In the genomic region with DNA sequence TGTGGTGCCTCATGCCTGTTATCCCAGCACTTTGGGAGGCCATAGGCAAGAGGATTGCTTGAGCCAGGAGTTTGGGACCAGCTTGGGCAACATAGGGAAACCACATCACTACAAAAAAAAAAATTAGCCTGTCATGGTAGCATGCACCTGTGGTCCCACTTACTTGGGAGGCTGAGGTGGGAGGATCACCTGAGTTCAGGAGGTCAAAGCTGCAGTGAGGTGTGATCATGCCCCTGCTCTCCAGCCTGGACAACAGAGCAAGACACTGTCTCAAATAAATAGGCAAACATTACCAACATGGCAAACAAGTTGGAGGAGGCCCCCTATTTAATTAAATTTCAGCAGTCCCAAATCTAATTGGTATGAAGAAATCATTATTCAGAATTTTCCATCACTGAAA, we compare ENCODE assay signal across 22 cellular contexts.
DNase-seq lines count a peak whose midpoint lies in the region; ATAC-seq, FAIRE-seq and TF ChIP-seq lines count a peak whose summit lies in the region.
"Had no signal": no experiment of that assay in that cellular context is flagged by ENCODE, and none has a peak within 500 bp of the region (broad histone marks: within the 10 kb centered on the region; RNA-seq: fewer than 3 reads in every experiment).

No MANE protein-coding gene starts in this region.

- no peak overlapping the region for H2AK5ac ChIP-seq in trophoblast cell (ENCODE audit: low read length)

- H3K27me3 ChIP-seq in Panc1 (ENCODE audit: control insufficient read depth, insufficient read depth, low read length) = no peaks in the 10 kb centered on the region
- no peaks in the 10 kb centered on the region for H3K27me3 ChIP-seq in ascending aorta
- no peaks in the 10 kb centered on the region for H3K27me3 ChIP-seq in trophoblast cell (ENCODE audit: insufficient read depth, low read length)
- H3K27me3 ChIP-seq: BE2C had no signal

- no peak overlapping the region for H4K12ac ChIP-seq in trophoblast cell (ENCODE audit: low read depth, low read length)

- H3K79me2 ChIP-seq in trophoblast cell (ENCODE audit: control insufficient read depth, insufficient read depth, low read length, poor library complexity) = peaks cover 12% of the 10 kb centered on the region

- H4K8ac ChIP-seq in trophoblast cell (ENCODE audit: low read depth, low read length) = no peak overlapping the region

- H3K18ac ChIP-seq in trophoblast cell (ENCODE audit: low read length) = no peak overlapping the region

- H3K23ac ChIP-seq in trophoblast cell (ENCODE audit: low read length) = no peak overlapping the region

- CTCF ChIA-PET in A549 (lab: Yijun Ruan, JAX) (interaction anchor here (1.2 to 11.2 kb wide), 7 partner anchors 9 to 212 kb away, joined by 3 to 97 read pairs (median 6); no protein-coding TSS in a partner anchor), Panc1 (lab: Charles Lee) (no interaction called here)

- H3K14ac ChIP-seq in trophoblast cell (ENCODE audit: low read length) = no peak overlapping the region

- no peak overlapping the region for H2AFZ ChIP-seq in trophoblast cell (ENCODE audit: insufficient read depth, low read length, poor library complexity)

- intact Hi-C loops in Panc1 (cut with micrococcal nuclease; ENCODE audit: unreplicated experiment) = no loop called here
- intact Hi-C loops in ascending aorta (cut with DNase I) = no loop called here

- no peak overlapping the region for H4K91ac ChIP-seq in trophoblast cell (ENCODE audit: low read depth, low read length)

- in situ Hi-C loops in Panc1 (cut with HindIII; ENCODE audit: low pct_unique_long_range_greater_than_20kb, low sequenced_read_pairs) = no loop called here
- in situ Hi-C loops in ACHN (cut with HindIII; ENCODE audit: low pct_ligation_motif_present, low pct_unique_long_range_greater_than_20kb, low sequenced_read_pairs) = no loop called here

- no peak for DNase-seq in A549 (ENCODE audit: low read depth in 1 of 2, low spot score in 1 of 2)
- no peak for DNase-seq in Panc1 (ENCODE audit: low read depth, low spot score)
- DNase-seq in ascending aorta (ENCODE audit: low spot score in 2 of 2) = no peak
- DNase-seq in trophoblast cell = no peak
- no peak for DNase-seq in ACHN
- DNase-seq in activated effector memory CD4-positive, alpha-beta T cell treated with anti-CD3 and anti-CD28 coated beads, Interleukin-2, amount 50 U/mL, for 16 hours = no peak
- DNase-seq in GM19239 (ENCODE audit: insufficient read length, low spot score) = no peak
- no peak for DNase-seq in kidney tubule cell (ENCODE audit: low spot score)
- DNase-seq: 8988T; BE2C; C1 segment of cervical spinal cord; CD4-positive, CD25-positive, alpha-beta regulatory T cell; CD8-positive, alpha-beta memory T cell; COR-L47; DMS 273 treated with DMSO at 0.1 percent for 48 hours; DMS53; DND-41; EL; H9 had no signal

- no peak for FAIRE-seq in A549 (lab: Jason Lieb, UNC)
- no peak for FAIRE-seq in GM19239 (lab: Jason Lieb, UNC)
- FAIRE-seq: GM12878, H1, K562 had no signal

- H3K79me1 ChIP-seq in trophoblast cell (ENCODE audit: low read length) = no peaks in the 10 kb centered on the region

- BruUV-seq in Panc1 (replicated peaks; lab: Mats Ljungman, UMichigan) = no TSS peak

- H3K27ac ChIP-seq in A549 (peak overlapping the region; percentile 95 to 97), Panc1 (ENCODE audit: low read length) (peak overlapping the region; percentile 100), ascending aorta (peak overlapping the region; percentile 92), trophoblast cell (ENCODE audit: low read depth, low read length) (no peak overlapping the region)

- TF ChIP-seq CTCF in A549 (IDR thresholded peaks at IDR 0.05) = no peak
- TF ChIP-seq CTCF in Panc1 (IDR thresholded peaks at IDR 0.05) = no peak
- no peak for TF ChIP-seq CTCF in ascending aorta (IDR thresholded peaks at IDR 0.05)

- peaks cover 96% of the 10 kb centered on the region for H3K4me1 ChIP-seq in A549
- H3K4me1 ChIP-seq in Panc1 (ENCODE audit: control insufficient read depth, insufficient read depth, low read length) = peaks cover 84% of the 10 kb centered on the region
- peaks cover 6 to 56% of the 10 kb centered on the region in 2 donors for H3K4me1 ChIP-seq in ascending aorta
- peaks cover 8 to 11% of the 10 kb centered on the region in 2 experiments for H3K4me1 ChIP-seq in trophoblast cell (ENCODE audit: control insufficient read depth in 1 of 2, insufficient read depth in 2 of 2, low read length in 2 of 2)

- no peak for TF ChIP-seq POLR2A in A549 (IDR thresholded peaks at IDR 0.05; ENCODE audit: low read length)

- TF ChIP-seq EP300 in A549 (IDR thresholded peaks at IDR 0.05) = no peak

- POLR2A ChIA-PET in A549 (lab: Yijun Ruan, JAX) = interaction anchor here (1.4 to 1.6 kb wide), 2 partner anchors 8 to 11 kb away, joined by 5 read pairs; no protein-coding TSS in a partner anchor
- POLR2A ChIA-PET in Panc1 (lab: Charles Lee) = interaction anchor here (0.6 kb wide), 1 partner anchor 136 kb away, joined by 10 read pairs; no protein-coding TSS in a partner anchor

- no peak overlapping the region for H2BK120ac ChIP-seq in trophoblast cell (ENCODE audit: insufficient read depth, low read length, poor library complexity)

- H3K4me2 ChIP-seq in A549 (peak overlapping the region; percentile 78), trophoblast cell (ENCODE audit: low read length) (no peak overlapping the region)

- no peak for ATAC-seq in A549
- no peak for ATAC-seq in Panc1
- ATAC-seq: GM12878, K562 had no signal

- H3K9ac ChIP-seq in trophoblast cell (ENCODE audit: low read length) = no peak overlapping the region

- peak overlapping the region; percentile 15 for H3K4ac ChIP-seq in trophoblast cell (ENCODE audit: low read depth, low read length)

- no peak overlapping the region for H3K4me3 ChIP-seq in A549
- H3K4me3 ChIP-seq in Panc1 (ENCODE audit: low read depth in 2 of 2, low read length in 2 of 2) = no peak overlapping the region
- H3K4me3 ChIP-seq in ascending aorta = no peak overlapping the region
- no peak overlapping the region for H3K4me3 ChIP-seq in trophoblast cell (ENCODE audit: low read depth, low read length)
- H3K4me3 ChIP-seq: GM12878, K562 had no signal

- H3K9me3 ChIP-seq in A549 (no peaks in the 10 kb centered on the region), Panc1 (ENCODE audit: control insufficient read depth, insufficient read depth, low read depth, low read length) (no peaks in the 10 kb centered on the region), ascending aorta (no peaks in the 10 kb centered on the region), trophoblast cell (ENCODE audit: insufficient read depth, low read depth, low read length) (peaks cover 2% of the 10 kb centered on the region)
- H3K9me3 ChIP-seq: BE2C had no signal

- no peak for TF ChIP-seq RAD21 in A549 (conservative IDR thresholded peaks at IDR 0.05 in 1 of 2, IDR thresholded peaks at IDR 0.05 in 1 of 2)

- no peaks in the 10 kb centered on the region for H3K36me3 ChIP-seq in Panc1 (ENCODE audit: control insufficient read depth, insufficient read depth, low read length)
- H3K36me3 ChIP-seq in ascending aorta = no peaks in the 10 kb centered on the region
- peaks cover 0 to 2% of the 10 kb centered on the region in 2 experiments for H3K36me3 ChIP-seq in trophoblast cell (ENCODE audit: control insufficient read depth in 1 of 2, insufficient read depth in 2 of 2, low read length in 2 of 2)
- H3K36me3 ChIP-seq: BE2C had no signal

- H2BK12ac ChIP-seq in trophoblast cell (ENCODE audit: low read length) = no peak overlapping the region

- H2BK5ac ChIP-seq in trophoblast cell (ENCODE audit: low read depth, low read length, poor library complexity) = no peak overlapping the region

TF ChIP-seq in A549, 52 proteins besides CTCF, POLR2A, EP300 and RAD21:
- TF ChIP-seq TP53 (CRISPR knock-in tag; IDR thresholded peaks at IDR 0.05) (no peak), HOXB5 (CRISPR knock-in tag; IDR thresholded peaks at IDR 0.05) (no peak), ZFP36 (IDR thresholded peaks at IDR 0.05; ENCODE audit: borderline replicate concordance, partially characterized antibody) (no peak)
